In genomic region chr4:108766058-108766457, GRCh38 we compare ENCODE assay signal across 1 cellular context.
TF ChIP-seq lines count a peak whose summit lies in the region.

No MANE protein-coding gene starts in this region.

TF ChIP-seq in HepG2, 621 proteins besides CTCF, POLR2A, EP300 and RAD21 (continued from another document):
- no peak for TF ChIP-seq NR0B2 (CRISPR knock-in tag; IDR thresholded peaks at IDR 0.05)
- TF ChIP-seq HMG20A (CRISPR knock-in tag; IDR thresholded peaks at IDR 0.05; ENCODE audit: borderline replicate concordance), result no peak
- TF ChIP-seq, protein P1, sequence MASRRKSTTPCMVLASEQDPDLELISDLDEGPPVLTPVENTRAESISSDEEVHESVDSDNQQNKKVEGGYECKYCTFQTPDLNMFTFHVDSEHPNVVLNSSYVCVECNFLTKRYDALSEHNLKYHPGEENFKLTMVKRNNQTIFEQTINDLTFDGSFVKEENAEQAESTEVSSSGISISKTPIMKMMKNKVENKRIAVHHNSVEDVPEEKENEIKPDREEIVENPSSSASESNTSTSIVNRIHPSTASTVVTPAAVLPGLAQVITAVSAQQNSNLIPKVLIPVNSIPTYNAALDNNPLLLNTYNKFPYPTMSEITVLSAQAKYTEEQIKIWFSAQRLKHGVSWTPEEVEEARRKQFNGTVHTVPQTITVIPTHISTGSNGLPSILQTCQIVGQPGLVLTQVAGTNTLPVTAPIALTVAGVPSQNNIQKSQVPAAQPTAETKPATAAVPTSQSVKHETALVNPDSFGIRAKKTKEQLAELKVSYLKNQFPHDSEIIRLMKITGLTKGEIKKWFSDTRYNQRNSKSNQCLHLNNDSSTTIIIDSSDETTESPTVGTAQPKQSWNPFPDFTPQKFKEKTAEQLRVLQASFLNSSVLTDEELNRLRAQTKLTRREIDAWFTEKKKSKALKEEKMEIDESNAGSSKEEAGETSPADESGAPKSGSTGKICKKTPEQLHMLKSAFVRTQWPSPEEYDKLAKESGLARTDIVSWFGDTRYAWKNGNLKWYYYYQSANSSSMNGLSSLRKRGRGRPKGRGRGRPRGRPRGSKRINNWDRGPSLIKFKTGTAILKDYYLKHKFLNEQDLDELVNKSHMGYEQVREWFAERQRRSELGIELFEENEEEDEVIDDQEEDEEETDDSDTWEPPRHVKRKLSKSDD (CRISPR knock-in tag; IDR thresholded peaks at IDR 0.05; ENCODE audit: low read depth), result no peak
- TF ChIP-seq ARID3A (IDR thresholded peaks at IDR 0.05; ENCODE audit: low read depth, low read length), result peak; percentile 25; the same call in 1 of the 2 replicates
- no peak for TF ChIP-seq ATF1 (CRISPR knock-in tag; IDR thresholded peaks at IDR 0.05)
- no peak for TF ChIP-seq RBM22 (optimal IDR thresholded peaks at IDR 0.05; ENCODE audit: low read length)
- no peak for TF ChIP-seq ZNF782 (CRISPR knock-in tag; IDR thresholded peaks at IDR 0.05; ENCODE audit: borderline replicate concordance)
- no peak for TF ChIP-seq ZNF318 (CRISPR knock-in tag; IDR thresholded peaks at IDR 0.05)
- no peak for TF ChIP-seq STAG1 (CRISPR knock-in tag; IDR thresholded peaks at IDR 0.05)
- no peak for TF ChIP-seq ZSCAN5A (CRISPR knock-in tag; IDR thresholded peaks at IDR 0.05; ENCODE audit: borderline replicate concordance)
- no peak for TF ChIP-seq ZBTB21 (CRISPR knock-in tag; IDR thresholded peaks at IDR 0.05)
- TF ChIP-seq, protein P2, sequence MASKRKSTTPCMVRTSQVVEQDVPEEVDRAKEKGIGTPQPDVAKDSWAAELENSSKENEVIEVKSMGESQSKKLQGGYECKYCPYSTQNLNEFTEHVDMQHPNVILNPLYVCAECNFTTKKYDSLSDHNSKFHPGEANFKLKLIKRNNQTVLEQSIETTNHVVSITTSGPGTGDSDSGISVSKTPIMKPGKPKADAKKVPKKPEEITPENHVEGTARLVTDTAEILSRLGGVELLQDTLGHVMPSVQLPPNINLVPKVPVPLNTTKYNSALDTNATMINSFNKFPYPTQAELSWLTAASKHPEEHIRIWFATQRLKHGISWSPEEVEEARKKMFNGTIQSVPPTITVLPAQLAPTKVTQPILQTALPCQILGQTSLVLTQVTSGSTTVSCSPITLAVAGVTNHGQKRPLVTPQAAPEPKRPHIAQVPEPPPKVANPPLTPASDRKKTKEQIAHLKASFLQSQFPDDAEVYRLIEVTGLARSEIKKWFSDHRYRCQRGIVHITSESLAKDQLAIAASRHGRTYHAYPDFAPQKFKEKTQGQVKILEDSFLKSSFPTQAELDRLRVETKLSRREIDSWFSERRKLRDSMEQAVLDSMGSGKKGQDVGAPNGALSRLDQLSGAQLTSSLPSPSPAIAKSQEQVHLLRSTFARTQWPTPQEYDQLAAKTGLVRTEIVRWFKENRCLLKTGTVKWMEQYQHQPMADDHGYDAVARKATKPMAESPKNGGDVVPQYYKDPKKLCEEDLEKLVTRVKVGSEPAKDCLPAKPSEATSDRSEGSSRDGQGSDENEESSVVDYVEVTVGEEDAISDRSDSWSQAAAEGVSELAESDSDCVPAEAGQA (IDR thresholded peaks at IDR 0.05; ENCODE audit: low read depth), result no peak
- TF ChIP-seq, protein P2 (CRISPR knock-in tag; IDR thresholded peaks at IDR 0.05; ENCODE audit: borderline replicate concordance), result no peak
- no peak for TF ChIP-seq SALL2 (CRISPR knock-in tag; IDR thresholded peaks at IDR 0.05)
- no peak for TF ChIP-seq CENPT (CRISPR knock-in tag; IDR thresholded peaks at IDR 0.05; ENCODE audit: low read depth)
- TF ChIP-seq ZNF138 (CRISPR knock-in tag; IDR thresholded peaks at IDR 0.05; ENCODE audit: low read depth), result no peak
- TF ChIP-seq, protein P3, sequence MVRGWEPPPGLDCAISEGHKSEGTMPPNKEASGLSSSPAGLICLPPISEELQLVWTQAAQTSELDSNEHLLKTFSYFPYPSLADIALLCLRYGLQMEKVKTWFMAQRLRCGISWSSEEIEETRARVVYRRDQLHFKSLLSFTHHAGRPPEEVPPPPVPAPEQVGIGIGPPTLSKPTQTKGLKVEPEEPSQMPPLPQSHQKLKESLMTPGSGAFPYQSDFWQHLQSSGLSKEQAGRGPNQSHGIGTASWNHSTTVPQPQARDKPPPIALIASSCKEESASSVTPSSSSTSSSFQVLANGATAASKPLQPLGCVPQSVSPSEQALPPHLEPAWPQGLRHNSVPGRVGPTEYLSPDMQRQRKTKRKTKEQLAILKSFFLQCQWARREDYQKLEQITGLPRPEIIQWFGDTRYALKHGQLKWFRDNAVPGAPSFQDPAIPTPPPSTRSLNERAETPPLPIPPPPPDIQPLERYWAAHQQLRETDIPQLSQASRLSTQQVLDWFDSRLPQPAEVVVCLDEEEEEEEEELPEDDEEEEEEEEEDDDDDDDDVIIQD (CRISPR knock-in tag; IDR thresholded peaks at IDR 0.05; ENCODE audit: low read depth), result peak; percentile 22; the same call in 1 of the 2 replicates
- TF ChIP-seq ZNF382 (CRISPR knock-in tag; IDR thresholded peaks at IDR 0.05; ENCODE audit: borderline replicate concordance), result no peak
- TF ChIP-seq, protein P4, sequence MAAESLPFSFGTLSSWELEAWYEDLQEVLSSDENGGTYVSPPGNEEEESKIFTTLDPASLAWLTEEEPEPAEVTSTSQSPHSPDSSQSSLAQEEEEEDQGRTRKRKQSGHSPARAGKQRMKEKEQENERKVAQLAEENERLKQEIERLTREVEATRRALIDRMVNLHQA (CRISPR knock-in tag; IDR thresholded peaks at IDR 0.05), result no peak
- peak; percentile 83 for TF ChIP-seq ONECUT2 (CRISPR knock-in tag; IDR thresholded peaks at IDR 0.05)
- TF ChIP-seq ZNF839 (CRISPR knock-in tag; IDR thresholded peaks at IDR 0.05; ENCODE audit: borderline replicate concordance), result no peak
- TF ChIP-seq CREB1 (IDR thresholded peaks at IDR 0.05), result no peak
- TF ChIP-seq CREB1 (CRISPR knock-in tag; IDR thresholded peaks at IDR 0.05), result peak; percentile 31; the same call in 1 of the 2 replicates
- no peak for TF ChIP-seq ARID2 (CRISPR knock-in tag; IDR thresholded peaks at IDR 0.05; ENCODE audit: borderline replicate concordance)
